In the genomic region with DNA sequence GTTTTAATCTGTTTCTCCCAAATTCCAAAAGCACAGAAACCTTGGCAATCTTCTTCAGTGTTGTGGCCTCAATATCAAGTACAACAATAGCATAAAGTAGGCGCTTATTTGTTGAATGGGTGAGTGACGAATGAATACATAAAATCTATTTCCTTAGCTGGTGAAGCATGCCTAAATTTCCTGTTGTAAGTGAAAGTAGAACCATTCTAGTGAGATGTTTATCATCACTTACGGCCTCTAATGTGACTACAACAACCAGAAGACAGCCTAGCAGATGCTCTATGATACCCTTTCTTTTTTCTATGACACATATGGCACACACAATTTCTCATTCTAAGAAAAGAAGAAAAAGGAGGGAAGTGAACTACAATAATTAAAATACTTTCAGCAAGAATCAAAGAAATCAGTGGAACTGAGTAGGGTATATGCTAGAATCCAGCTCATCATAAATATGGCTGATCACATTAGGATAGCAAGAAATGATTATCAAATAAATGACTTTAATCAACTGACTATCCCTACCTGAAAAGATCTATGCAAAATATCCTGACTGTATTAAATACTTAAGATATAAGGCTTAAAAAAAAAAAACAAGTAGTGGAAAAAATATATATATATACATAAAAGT, we compare ENCODE assay signal across 9 cellular contexts.
DNase-seq lines count a peak whose midpoint lies in the region; ATAC-seq and TF ChIP-seq lines count a peak whose summit lies in the region.
"Had no signal": no experiment of that assay in that cellular context is flagged by ENCODE, and none has a peak within 500 bp of the region (broad histone marks: within the 10 kb centered on the region; RNA-seq: fewer than 3 reads in every experiment).

No MANE protein-coding gene starts in this region.

- peaks cover 9% of the 10 kb centered on the region for H3K36me3 ChIP-seq in effector memory CD4-positive, alpha-beta T cell (ENCODE audit: control insufficient read depth, insufficient read depth, low read length)
- no peaks in the 10 kb centered on the region for H3K36me3 ChIP-seq in hepatocyte (replicated peaks; ENCODE audit: insufficient read depth, low read depth)

- 83% methylated on average over 3 of the region's 3 CpGs for WGBS in hepatocyte (ENCODE audit: low lambda C conversion rate, missing lambda C conversion rate)

- no peak overlapping the region for H3K4me2 ChIP-seq in hepatocyte

- no peaks in the 10 kb centered on the region for H3K4me1 ChIP-seq in effector memory CD4-positive, alpha-beta T cell (ENCODE audit: control insufficient read depth, insufficient read depth, low read length, poor library complexity, severe bottlenecking)
- no peaks in the 10 kb centered on the region for H3K4me1 ChIP-seq in hepatocyte (ENCODE audit: insufficient read depth)

- peak overlapping the region; percentile 50 for H3K4me3 Mint-ChIP-seq in CD4-positive, alpha-beta T cell

- intact Hi-C loops in CD4-positive, alpha-beta T cell (cut with DNase I, micrococcal nuclease), result no loop called here

- peak overlapping the region; percentile 14 for H3K27ac ChIP-seq in CD4-positive, alpha-beta T cell (ENCODE audit: low read depth, low read length)
- no peak overlapping the region for H3K27ac ChIP-seq in effector memory CD4-positive, alpha-beta T cell (ENCODE audit: insufficient read depth, low read length, poor library complexity, severe bottlenecking)
- H3K27ac ChIP-seq in hepatocyte, result no peak overlapping the region

- POLR2A ChIA-PET in CD4-positive, alpha-beta T cell (lab: Charles Lee), result interaction anchor here (0.8 to 1.9 kb wide), 2 partner anchors 21 to 67 kb away, joined by 3 to 11 read pairs; a partner anchor contains a TSS

- H3K9me3 Mint-ChIP-seq in CD4-positive, alpha-beta T cell, result no peaks in the 10 kb centered on the region

- no peaks in the 10 kb centered on the region for H3K27me3 ChIP-seq in CD4-positive, alpha-beta T cell (ENCODE audit: control insufficient read depth, insufficient read depth, low read length)
- H3K27me3 ChIP-seq in effector memory CD4-positive, alpha-beta T cell (replicated peaks; ENCODE audit: control insufficient read depth, insufficient read depth, low read length, poor library complexity, severe bottlenecking), result no peaks in the 10 kb centered on the region
- no peaks in the 10 kb centered on the region for H3K27me3 ChIP-seq in hepatocyte

- H3K36me3 Mint-ChIP-seq in CD4-positive, alpha-beta T cell (ENCODE audit: low read depth), result peaks cover 54% of the 10 kb centered on the region

- ATAC-seq in CD4-positive, alpha-beta T cell (ENCODE audit: poor library complexity), result peak; percentile 94
- peak; percentile 59 for ATAC-seq in GM18909 (IDR thresholded peaks at IDR 0.05; ENCODE audit: poor library complexity, unreplicated experiment)
- peak; percentile 81 for ATAC-seq in HG03354 (IDR thresholded peaks at IDR 0.05; ENCODE audit: poor library complexity, severe bottlenecking, unreplicated experiment)
- ATAC-seq: Right ventricle myocardium inferior had no signal

- H3K27me3 Mint-ChIP-seq in CD4-positive, alpha-beta T cell, result no peaks in the 10 kb centered on the region

- DNase-seq in CD4-positive, alpha-beta T cell, result no peak
- no peak for DNase-seq in effector memory CD4-positive, alpha-beta T cell
- no peak for DNase-seq in hypothalamus (lab: John Stamatoyannopoulos, UW)
- DNase-seq in hepatocyte (ENCODE audit: low spot score), result no peak
- no peak for DNase-seq in occipital lobe (lab: John Stamatoyannopoulos, UW)
- DNase-seq in LoVo (ENCODE audit: low spot score), result no peak

- no peaks in the 10 kb centered on the region for H3K9me2 ChIP-seq in hepatocyte (replicated peaks; ENCODE audit: insufficient read depth)

- H3K27ac Mint-ChIP-seq in CD4-positive, alpha-beta T cell, result peak overlapping the region; percentile 79

- no peaks in the 10 kb centered on the region for H3K79me2 ChIP-seq in hepatocyte

- no peak overlapping the region for H2AFZ ChIP-seq in hepatocyte

- peaks cover 25% of the 10 kb centered on the region for H3K4me1 Mint-ChIP-seq in CD4-positive, alpha-beta T cell (ENCODE audit: low read depth)

- H3K4me3 ChIP-seq in effector memory CD4-positive, alpha-beta T cell (ENCODE audit: insufficient read depth, low read depth, low read length, poor library complexity, severe bottlenecking), result peak overlapping the region; percentile 11
- H3K4me3 ChIP-seq in hepatocyte, result no peak overlapping the region

- CTCF ChIA-PET in CD4-positive, alpha-beta T cell (lab: Charles Lee), result interaction anchor here (0.9 kb wide), 1 partner anchor 12 kb away, joined by 3 read pairs; no protein-coding TSS in a partner anchor

- TF ChIP-seq CTCF in CD4-positive, alpha-beta T cell (IDR thresholded peaks at IDR 0.05), result no peak
- no peak for TF ChIP-seq CTCF in hepatocyte (IDR thresholded peaks at IDR 0.05; ENCODE audit: poor library complexity)

- no peaks in the 10 kb centered on the region for H4K20me1 ChIP-seq in hepatocyte (ENCODE audit: insufficient read depth, poor library complexity, severe bottlenecking)

- H3K9me3 ChIP-seq in CD4-positive, alpha-beta T cell (ENCODE audit: control insufficient read depth, low read length), result no peaks in the 10 kb centered on the region
- no peaks in the 10 kb centered on the region for H3K9me3 ChIP-seq in effector memory CD4-positive, alpha-beta T cell (ENCODE audit: control insufficient read depth, low read length)
- H3K9me3 ChIP-seq in hepatocyte (ENCODE audit: low read depth), result no peaks in the 10 kb centered on the region
